In the genomic region with DNA sequence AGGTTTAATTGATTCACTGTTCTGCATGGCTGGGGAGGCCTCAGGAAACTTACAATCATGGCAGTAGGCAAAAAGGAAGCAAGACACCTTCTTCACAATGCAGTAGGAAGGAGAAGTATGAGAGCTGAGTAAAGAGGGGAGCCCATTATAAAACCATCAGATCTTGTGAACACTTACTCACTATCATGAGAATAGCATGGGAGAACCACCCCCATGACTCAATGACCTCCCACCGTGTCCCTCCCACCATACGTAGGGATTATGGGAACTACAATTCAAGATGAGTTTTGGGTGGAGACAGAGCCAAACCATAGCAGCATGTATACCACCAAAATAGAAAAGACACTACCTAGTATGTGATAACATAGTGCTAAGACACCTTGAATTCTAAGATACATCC, we compare ENCODE assay signal across 2 cellular contexts.
TF ChIP-seq lines count a peak whose summit lies in the region.

No MANE protein-coding gene starts in this region.

TF ChIP-seq in HCT116, 20 proteins besides CTCF, POLR2A, EP300 and RAD21:
- TF ChIP-seq SIN3A (IDR thresholded peaks at IDR 0.05; ENCODE audit: low read depth) (no peak), CEBPB (IDR thresholded peaks at IDR 0.05; ENCODE audit: low read depth) (no peak), EZH2 (IDR thresholded peaks at IDR 0.05) (no peak), EZH2phosphoT487 (IDR thresholded peaks at IDR 0.05; ENCODE audit: borderline replicate concordance) (no peak), YY1 (IDR thresholded peaks at IDR 0.05; ENCODE audit: extremely low read depth, insufficient replicate concordance, low read depth, low read length) (no peak), SP1 (IDR thresholded peaks at IDR 0.05; ENCODE audit: low read depth) (no peak), FOSL1 (IDR thresholded peaks at IDR 0.05; ENCODE audit: low read depth) (no peak), ZNF274 (IDR thresholded peaks at IDR 0.05; ENCODE audit: low read depth, low read length) (no peak), EGR1 (IDR thresholded peaks at IDR 0.05; ENCODE audit: low read depth) (no peak), JUND (IDR thresholded peaks at IDR 0.05) (no peak), SRF (IDR thresholded peaks at IDR 0.05; ENCODE audit: low read depth) (no peak), TCF7L2 (IDR thresholded peaks at IDR 0.05; ENCODE audit: borderline replicate concordance, extremely low read depth, insufficient read depth, insufficient read length) (no peak), CBX3 (IDR thresholded peaks at IDR 0.05; ENCODE audit: low read depth) (no peak), POLR2AphosphoS5 (IDR thresholded peaks at IDR 0.05; ENCODE audit: low read depth, low read length) (no peak), ZFX (IDR thresholded peaks at IDR 0.05) (no peak), ELF1 (IDR thresholded peaks at IDR 0.05; ENCODE audit: borderline replicate concordance, low read depth) (no peak)
- TF ChIP-seq, protein P1, sequence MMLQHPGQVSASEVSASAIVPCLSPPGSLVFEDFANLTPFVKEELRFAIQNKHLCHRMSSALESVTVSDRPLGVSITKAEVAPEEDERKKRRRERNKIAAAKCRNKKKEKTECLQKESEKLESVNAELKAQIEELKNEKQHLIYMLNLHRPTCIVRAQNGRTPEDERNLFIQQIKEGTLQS (IDR thresholded peaks at IDR 0.05), result no peak
- TF ChIP-seq, protein P2, sequence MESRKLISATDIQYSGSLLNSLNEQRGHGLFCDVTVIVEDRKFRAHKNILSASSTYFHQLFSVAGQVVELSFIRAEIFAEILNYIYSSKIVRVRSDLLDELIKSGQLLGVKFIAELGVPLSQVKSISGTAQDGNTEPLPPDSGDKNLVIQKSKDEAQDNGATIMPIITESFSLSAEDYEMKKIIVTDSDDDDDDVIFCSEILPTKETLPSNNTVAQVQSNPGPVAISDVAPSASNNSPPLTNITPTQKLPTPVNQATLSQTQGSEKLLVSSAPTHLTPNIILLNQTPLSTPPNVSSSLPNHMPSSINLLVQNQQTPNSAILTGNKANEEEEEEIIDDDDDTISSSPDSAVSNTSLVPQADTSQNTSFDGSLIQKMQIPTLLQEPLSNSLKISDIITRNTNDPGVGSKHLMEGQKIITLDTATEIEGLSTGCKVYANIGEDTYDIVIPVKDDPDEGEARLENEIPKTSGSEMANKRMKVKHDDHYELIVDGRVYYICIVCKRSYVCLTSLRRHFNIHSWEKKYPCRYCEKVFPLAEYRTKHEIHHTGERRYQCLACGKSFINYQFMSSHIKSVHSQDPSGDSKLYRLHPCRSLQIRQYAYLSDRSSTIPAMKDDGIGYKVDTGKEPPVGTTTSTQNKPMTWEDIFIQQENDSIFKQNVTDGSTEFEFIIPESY (IDR thresholded peaks at IDR 0.05; ENCODE audit: extremely low read depth, insufficient replicate concordance, low read length), result no peak
- TF ChIP-seq, protein P3, sequence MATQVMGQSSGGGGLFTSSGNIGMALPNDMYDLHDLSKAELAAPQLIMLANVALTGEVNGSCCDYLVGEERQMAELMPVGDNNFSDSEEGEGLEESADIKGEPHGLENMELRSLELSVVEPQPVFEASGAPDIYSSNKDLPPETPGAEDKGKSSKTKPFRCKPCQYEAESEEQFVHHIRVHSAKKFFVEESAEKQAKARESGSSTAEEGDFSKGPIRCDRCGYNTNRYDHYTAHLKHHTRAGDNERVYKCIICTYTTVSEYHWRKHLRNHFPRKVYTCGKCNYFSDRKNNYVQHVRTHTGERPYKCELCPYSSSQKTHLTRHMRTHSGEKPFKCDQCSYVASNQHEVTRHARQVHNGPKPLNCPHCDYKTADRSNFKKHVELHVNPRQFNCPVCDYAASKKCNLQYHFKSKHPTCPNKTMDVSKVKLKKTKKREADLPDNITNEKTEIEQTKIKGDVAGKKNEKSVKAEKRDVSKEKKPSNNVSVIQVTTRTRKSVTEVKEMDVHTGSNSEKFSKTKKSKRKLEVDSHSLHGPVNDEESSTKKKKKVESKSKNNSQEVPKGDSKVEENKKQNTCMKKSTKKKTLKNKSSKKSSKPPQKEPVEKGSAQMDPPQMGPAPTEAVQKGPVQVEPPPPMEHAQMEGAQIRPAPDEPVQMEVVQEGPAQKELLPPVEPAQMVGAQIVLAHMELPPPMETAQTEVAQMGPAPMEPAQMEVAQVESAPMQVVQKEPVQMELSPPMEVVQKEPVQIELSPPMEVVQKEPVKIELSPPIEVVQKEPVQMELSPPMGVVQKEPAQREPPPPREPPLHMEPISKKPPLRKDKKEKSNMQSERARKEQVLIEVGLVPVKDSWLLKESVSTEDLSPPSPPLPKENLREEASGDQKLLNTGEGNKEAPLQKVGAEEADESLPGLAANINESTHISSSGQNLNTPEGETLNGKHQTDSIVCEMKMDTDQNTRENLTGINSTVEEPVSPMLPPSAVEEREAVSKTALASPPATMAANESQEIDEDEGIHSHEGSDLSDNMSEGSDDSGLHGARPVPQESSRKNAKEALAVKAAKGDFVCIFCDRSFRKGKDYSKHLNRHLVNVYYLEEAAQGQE (IDR thresholded peaks at IDR 0.05; ENCODE audit: low read depth), result no peak
- TF ChIP-seq, protein P4, sequence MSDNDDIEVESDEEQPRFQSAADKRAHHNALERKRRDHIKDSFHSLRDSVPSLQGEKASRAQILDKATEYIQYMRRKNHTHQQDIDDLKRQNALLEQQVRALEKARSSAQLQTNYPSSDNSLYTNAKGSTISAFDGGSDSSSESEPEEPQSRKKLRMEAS (IDR thresholded peaks at IDR 0.05), result no peak

TF ChIP-seq in H1, 55 proteins besides CTCF, POLR2A, EP300 and RAD21:
- TF ChIP-seq CEBPB (IDR thresholded peaks at IDR 0.05; ENCODE audit: low read depth, low read length) (no peak), RXRA (IDR thresholded peaks at IDR 0.05; ENCODE audit: insufficient read depth, low read depth, low read length) (no peak), FOSL1 (IDR thresholded peaks at IDR 0.05; ENCODE audit: insufficient read depth, low read depth, low read length) (no peak), ZNF274 (IDR thresholded peaks at IDR 0.05; ENCODE audit: borderline replicate concordance, extremely low read depth, low read length) (no peak), SIRT6 (IDR thresholded peaks at IDR 0.05; ENCODE audit: low read length) (no peak), BRCA1 (IDR thresholded peaks at IDR 0.05; ENCODE audit: low read depth, low read length) (no peak), TAF7 (optimal IDR thresholded peaks at IDR 0.05; ENCODE audit: borderline replicate concordance, low read depth, low read length) (no peak)
